22 cellular contexts compared by ENCODE assay signal in the genomic region with DNA sequence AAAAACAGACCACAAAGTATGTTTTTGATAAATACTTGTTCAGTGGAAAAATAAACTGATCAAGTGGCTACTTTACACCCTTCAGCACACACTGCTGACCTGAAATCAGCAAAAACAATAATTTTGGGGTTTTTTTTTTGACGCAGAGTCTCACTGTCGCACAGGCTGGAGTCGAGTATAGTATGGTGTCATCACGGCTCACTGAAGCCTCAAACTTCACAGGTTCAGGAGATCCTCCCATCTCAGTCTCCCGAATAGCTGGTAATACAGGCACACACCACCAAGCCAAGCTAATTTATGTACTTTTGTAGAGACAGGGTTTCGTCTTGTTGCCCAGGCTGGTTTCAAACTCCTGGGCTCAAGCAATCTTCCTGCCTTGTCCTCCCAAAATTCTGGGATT.
"Had no signal": no experiment of that assay in that cellular context is flagged by ENCODE, and none has a peak within 500 bp of the region (broad histone marks: within the 10 kb centered on the region; RNA-seq: fewer than 3 reads in every experiment).

No MANE protein-coding gene starts in this region.

- H3K27me3 Mint-ChIP-seq: activated CD4-positive, alpha-beta memory T cell treated with anti-CD3 and anti-CD28 coated beads for 36 hours; activated naive CD8-positive, alpha-beta T cell treated with anti-CD3 and anti-CD28 coated beads, Interleukin-2, amount 50 U/mL, for 24 hours; stimulated activated naive CD8-positive, alpha-beta T cell treated with anti-CD3 and anti-CD28 coated beads, Interleukin-15, amount 100 ng/mL, for 72 hours had no signal

- H3K36me3 ChIP-seq: cardiac muscle cell, heart left ventricle, ovary, right atrium auricular region, tibial artery had no signal

- H3K9me3 Mint-ChIP-seq: activated CD4-positive, alpha-beta memory T cell treated with anti-CD3 and anti-CD28 coated beads for 36 hours; activated naive CD8-positive, alpha-beta T cell treated with anti-CD3 and anti-CD28 coated beads, Interleukin-2, amount 50 U/mL, for 24 hours; activated T-cell treated with anti-CD3 and anti-CD28 coated beads, Interleukin-2, amount 50 U/mL, for 4 hours; naive B cell; stimulated activated naive CD8-positive, alpha-beta T cell treated with anti-CD3 and anti-CD28 coated beads, Interleukin-15, amount 100 ng/mL, for 72 hours; T-helper 1 cell treated with Interleukin-12 subunit alpha and Interleukin-12 subunit beta and Interleukin-4 antibody, amounts not matched to agents 30 μg/mL and 1 μg/mL, for 36 hours had no signal

- H3K4me3 Mint-ChIP-seq: activated CD4-positive, alpha-beta memory T cell treated with anti-CD3 and anti-CD28 coated beads for 36 hours; activated naive CD8-positive, alpha-beta T cell treated with anti-CD3 and anti-CD28 coated beads, Interleukin-2, amount 50 U/mL, for 24 hours; activated T-cell treated with anti-CD3 and anti-CD28 coated beads, Interleukin-2, amount 50 U/mL, for 4 hours; naive B cell; stimulated activated naive CD8-positive, alpha-beta T cell treated with anti-CD3 and anti-CD28 coated beads, Interleukin-15, amount 100 ng/mL, for 72 hours; T-helper 1 cell treated with Interleukin-12 subunit alpha and Interleukin-12 subunit beta and Interleukin-4 antibody, amounts not matched to agents 30 μg/mL and 1 μg/mL, for 36 hours had no signal

- H3K27ac Mint-ChIP-seq: activated CD4-positive, alpha-beta memory T cell treated with anti-CD3 and anti-CD28 coated beads for 36 hours; naive B cell; T-helper 1 cell treated with Interleukin-12 subunit alpha and Interleukin-12 subunit beta and Interleukin-4 antibody, amounts not matched to agents 30 μg/mL and 1 μg/mL, for 36 hours had no signal

- H3K4me3 ChIP-seq: body of pancreas, cardiac muscle cell, heart left ventricle, ovary, psoas muscle, right atrium auricular region, tibial artery had no signal

- H3K27ac ChIP-seq: body of pancreas, cardiac muscle cell, ovary, psoas muscle, right atrium auricular region, tibial artery had no signal

- H3K4me1 ChIP-seq: body of pancreas, psoas muscle, right atrium auricular region, tibial artery had no signal

- DNase-seq: activated CD4-positive, alpha-beta memory T cell treated with anti-CD3 and anti-CD28 coated beads for 36 hours; activated CD4-positive, alpha-beta T cell treated with anti-CD3 and anti-CD28 coated beads for 4 hours; activated CD4-positive, CD25-positive, alpha-beta regulatory T cell; activated effector memory CD4-positive, alpha-beta T cell treated with anti-CD3 and anti-CD28 coated beads, Interleukin-2, amount 50 U/mL, for 16 hours; activated naive CD4-positive, alpha-beta T cell treated with anti-CD3 and anti-CD28 coated beads, Interleukin-2, amount 50 U/mL, for 16 hours; activated naive CD8-positive, alpha-beta T cell treated with anti-CD3 and anti-CD28 coated beads, Interleukin-2, amount 50 U/mL, for 24 hours; activated T-cell treated with anti-CD3 and anti-CD28 coated beads, Interleukin-2, amount 50 U/mL, for 4 hours; anterior cingulate cortex; body of pancreas; heart left ventricle; islet precursor cell; left cardiac atrium; mesenchymal stem cell; naive B cell; ovary; psoas muscle; stimulated activated CD4-positive, alpha-beta T cell treated with anti-CD3 and anti-CD28 coated beads, Interleukin-4, amount 100 ng/mL, for 24 hours; stimulated activated naive CD8-positive, alpha-beta T cell treated with anti-CD3 and anti-CD28 coated beads, Interleukin-15, amount 100 ng/mL, for 72 hours; tibial artery had no signal

- ATAC-seq: activated naive CD8-positive, alpha-beta T cell treated with anti-CD3 and anti-CD28 coated beads, Interleukin-2, amount 50 U/mL, for 24 hours; activated T-cell treated with anti-CD3 and anti-CD28 coated beads, Interleukin-2, amount 50 U/mL, for 4 hours; heart left ventricle; psoas muscle; stimulated activated naive CD8-positive, alpha-beta T cell treated with anti-CD3 and anti-CD28 coated beads, Interleukin-15, amount 100 ng/mL, for 72 hours had no signal

- H3K4me1 Mint-ChIP-seq: naive B cell had no signal

- H3K9me3 ChIP-seq: body of pancreas, heart left ventricle, ovary, psoas muscle, right atrium auricular region, tibial artery had no signal

- H3K36me3 Mint-ChIP-seq: activated CD4-positive, alpha-beta memory T cell treated with anti-CD3 and anti-CD28 coated beads for 36 hours; naive B cell had no signal

- H3K27me3 ChIP-seq: body of pancreas, cardiac muscle cell, heart left ventricle, ovary, right atrium auricular region, tibial artery had no signal
